In genomic region chr2:30224147-30224546, GRCh38 we compare ENCODE assay signal across 13 cellular contexts. TPM values are rescaled to one million over a fixed set of nuclear protein-coding genes. Genes with fewer than 3 reads are reported as not detected.
DNase-seq lines count a peak whose midpoint lies in the region; ATAC-seq, FAIRE-seq and TF ChIP-seq lines count a peak whose summit lies in the region.
"Had no signal": no experiment of that assay in that cellular context is flagged by ENCODE, and none has a peak within 500 bp of the region (broad histone marks: within the 10 kb centered on the region; RNA-seq: fewer than 3 reads in every experiment).

No MANE protein-coding gene starts in this region.

- no peak overlapping the region for H2AK9ac ChIP-seq in IMR-90 (replicated peaks; ENCODE audit: low read depth, low read length, poor library complexity)

- peak overlapping the region; percentile 17; the same call in 1 of the 2 replicates for H2BK120ac ChIP-seq in IMR-90 (ENCODE audit: low read depth, low read length)

- TF ChIP-seq CTCF in IMR-90 (conservative IDR thresholded peaks at IDR 0.05; ENCODE audit: low read depth, low read length) (no peak), GM12878 (IDR thresholded peaks at IDR 0.05 in 2 of 3, conservative IDR thresholded peaks at IDR 0.05 in 1 of 3; ENCODE audit: control insufficient read depth in 2 of 3, extremely low read depth in 1 of 3, insufficient read depth in 1 of 3, low read depth in 3 of 3, low read length in 3 of 3) (no peak)

- no peak for ATAC-seq in CD4-positive, CD25-positive, alpha-beta regulatory T cell (ENCODE audit: low read depth in 2 of 2)
- ATAC-seq in IMR-90 (ENCODE audit: low read depth) (no peak), GM12878 (peak; percentile 11), naive B cell (ENCODE audit: low read depth in 2 of 2) (peak; percentile 44 to 60), HG02885 (IDR thresholded peaks at IDR 0.05; ENCODE audit: poor library complexity, unreplicated experiment) (no peak)

- RAD21 ChIA-PET in GM12878 (lab: Charles Lee; ENCODE audit: unreplicated experiment), result interaction anchor here (0.9 to 18.4 kb wide), 10 partner anchors 7 to 251 kb away, joined by 3 to 322 read pairs (median 13); partner anchors contain the start of gene LBH

- peaks cover 5 to 6% of the 10 kb centered on the region in 2 experiments; a peak in 3 of 4 replicates for H3K79me1 ChIP-seq in IMR-90 (ENCODE audit: low read depth in 1 of 2, low read length in 2 of 2)

- H3K36me3 ChIP-seq in CD4-positive, CD25-positive, alpha-beta regulatory T cell (ENCODE audit: control insufficient read depth, insufficient read depth, low read length), result no peaks in the 10 kb centered on the region
- H3K36me3 ChIP-seq in IMR-90 (ENCODE audit: control insufficient read depth, insufficient read depth, low read length) (no peaks in the 10 kb centered on the region), GM12878 (ENCODE audit: control insufficient read depth in 2 of 2, insufficient read depth in 2 of 2, low read length in 1 of 2) (no peaks in the 10 kb centered on the region)

- H2BK15ac ChIP-seq in IMR-90 (ENCODE audit: low read depth, low read length), result no peak overlapping the region

- no peaks in the 10 kb centered on the region for H3K9me3 ChIP-seq in CD4-positive, CD25-positive, alpha-beta regulatory T cell (ENCODE audit: control insufficient read depth in 2 of 2, low read length in 2 of 2)
- H3K9me3 ChIP-seq in IMR-90 (ENCODE audit: control insufficient read depth, insufficient read depth, low read length) (no peaks in the 10 kb centered on the region), GM12878 (replicated peaks; ENCODE audit: control insufficient read depth, insufficient read depth, low read length) (no peaks in the 10 kb centered on the region)
- H3K9me3 ChIP-seq: Caco-2 had no signal

- POLR2A ChIA-PET in IMR-90 (lab: Charles Lee; ENCODE audit: unreplicated experiment), result no interaction called here
- POLR2A ChIA-PET in GM12878 (lab: Charles Lee), result interaction anchor here (0.5 to 4.5 kb wide), 9 partner anchors 9 to 112 kb away, joined by 3 to 36 read pairs (median 4); partner anchors contain the start of gene YPEL5

- H3K18ac ChIP-seq in IMR-90 (ENCODE audit: low read depth, low read length), result no peak overlapping the region

- H3K27ac Mint-ChIP-seq in CD4-positive, CD25-positive, alpha-beta regulatory T cell, result peak overlapping the region; percentile 99 to 100 (median 100)
- H3K27ac Mint-ChIP-seq in naive B cell, result peak overlapping the region; percentile 99 to 100 (median 99)

- no peak overlapping the region for H2BK20ac ChIP-seq in IMR-90 (ENCODE audit: low read depth, low read length)

- no peak overlapping the region for H2BK5ac ChIP-seq in IMR-90 (ENCODE audit: low read depth, low read length, poor library complexity, severe bottlenecking)

- TF ChIP-seq POLR2A in IMR-90 (IDR thresholded peaks at IDR 0.05; ENCODE audit: low read depth, low read length) (no peak), GM12878 (IDR thresholded peaks at IDR 0.05; ENCODE audit: low read depth, low read length) (no peak)

- intact Hi-C loops in IMR-90 (cut with micrococcal nuclease) (no loop called here), GM12878 (cut with micrococcal nuclease; ENCODE audit: unreplicated experiment) (no loop called here)

- peak overlapping the region; percentile 17 for H3K4me3 ChIP-seq in CD4-positive, CD25-positive, alpha-beta regulatory T cell (ENCODE audit: low read depth, low read length)
- H3K4me3 ChIP-seq in IMR-90 (ENCODE audit: insufficient read depth, low read depth, low read length) (no peak overlapping the region), GM12878 (no peak overlapping the region)

- peaks cover 19 to 75% (median 47%) of the 10 kb centered on the region in 4 donors for H3K4me1 Mint-ChIP-seq in CD4-positive, CD25-positive, alpha-beta regulatory T cell
- peaks cover 50 to 61% (median 54%) of the 10 kb centered on the region in 3 donors for H3K4me1 Mint-ChIP-seq in naive B cell

- CTCF ChIA-PET in IMR-90 (lab: Yijun Ruan, JAX) (interaction anchor here (3.1 kb wide), 1 partner anchor 16 kb away, joined by 9 read pairs; no protein-coding TSS in a partner anchor), GM12878 (lab: Yijun Ruan, JAX) (interaction anchor here (1.1 to 9.2 kb wide), 8 partner anchors 10 to 488 kb away, joined by 3 to 207 read pairs (median 6); no protein-coding TSS in a partner anchor)

- no peak overlapping the region for H3K56ac ChIP-seq in IMR-90 (ENCODE audit: extremely low read depth, insufficient read depth, low read length)

- no peak overlapping the region for H3K9ac ChIP-seq in IMR-90 (ENCODE audit: low read depth, low read length)
- peak overlapping the region; percentile 2; the same call in 1 of the 2 replicates for H3K9ac ChIP-seq in GM12878 (ENCODE audit: control insufficient read depth, insufficient read depth, low read length)

- DNase-seq in CD4-positive, CD25-positive, alpha-beta regulatory T cell, result no peak
- DNase-seq in IMR-90 (no peak), GM12878 (ENCODE audit: low read depth, low spot score) (no peak), naive B cell (no peak), SKM-1 treated with dmso at 0.1 percent for 144 hours (lab: John Stamatoyannopoulos, UW; ENCODE audit: unreplicated experiment) (no peak), CD1c-positive myeloid dendritic cell (ENCODE audit: extremely low spot score) (no peak)
- DNase-seq in stimulated activated CD4-positive, alpha-beta T cell treated with anti-CD3 and anti-CD28 coated beads, Interleukin-4, amount 100 ng/mL, for 1 hour, result no peak
- DNase-seq: Caco-2, NCI-H446 treated with DMSO at 0.1 percent for 48 hours, occipital lobe had no signal

- no peaks in the 10 kb centered on the region for H3K9me3 Mint-ChIP-seq in CD4-positive, CD25-positive, alpha-beta regulatory T cell
- H3K9me3 Mint-ChIP-seq in naive B cell, result no peaks in the 10 kb centered on the region

- peak overlapping the region; percentile 91 for H3K27ac ChIP-seq in CD4-positive, CD25-positive, alpha-beta regulatory T cell (ENCODE audit: insufficient read depth, low read length, poor library complexity, severe bottlenecking)
- H3K27ac ChIP-seq in IMR-90 (ENCODE audit: insufficient read depth, low read length), result no peak overlapping the region
- H3K27ac ChIP-seq in GM12878 (ENCODE audit: control insufficient read depth, insufficient read depth), result peak overlapping the region; percentile 95

- H3K4ac ChIP-seq in IMR-90 (ENCODE audit: low read depth, low read length), result peak overlapping the region; percentile 34; the same call in 1 of the 2 replicates

- H4K8ac ChIP-seq in IMR-90 (ENCODE audit: low read depth in 2 of 2, low read length in 2 of 2), result no peak overlapping the region

- peak overlapping the region; percentile 16 to 98 (median 86) for H3K4me3 Mint-ChIP-seq in CD4-positive, CD25-positive, alpha-beta regulatory T cell
- peak overlapping the region; percentile 82 to 99 (median 96) for H3K4me3 Mint-ChIP-seq in naive B cell

- no peaks in the 10 kb centered on the region for H4K20me1 ChIP-seq in IMR-90 (ENCODE audit: insufficient read depth, low read length)
- H4K20me1 ChIP-seq in GM12878 (ENCODE audit: control insufficient read depth, insufficient read depth), result no peaks in the 10 kb centered on the region

- H3K14ac ChIP-seq in IMR-90 (replicated peaks; ENCODE audit: low read depth, low read length), result no peak overlapping the region

- no peak for TF ChIP-seq EP300 in GM12878 (IDR thresholded peaks at IDR 0.05; ENCODE audit: borderline replicate concordance in 1 of 2, control insufficient read depth in 1 of 2, low read depth in 2 of 2, low read length in 2 of 2)

- H3K79me2 ChIP-seq in GM12878 (ENCODE audit: control insufficient read depth, insufficient read depth, low read length), result no peaks in the 10 kb centered on the region

- in situ Hi-C loops in IMR-90 (cut with MboI; ENCODE audit: low sequenced_read_pairs) (loop anchor here (25.0 kb wide), 1 partner anchor 638 kb away; no protein-coding TSS in a partner anchor), GM12878 (cut with MboI) (no loop called here)

- BruUV-seq in IMR-90 (replicated peaks; lab: Mats Ljungman, UMichigan) (no TSS peak), GM12878 (replicated peaks; lab: Mats Ljungman, UMichigan) (no TSS peak)

- H3K36me3 Mint-ChIP-seq in CD4-positive, CD25-positive, alpha-beta regulatory T cell, result no peaks in the 10 kb centered on the region
- no peaks in the 10 kb centered on the region for H3K36me3 Mint-ChIP-seq in naive B cell

- peaks cover 61% of the 10 kb centered on the region for H3K4me1 ChIP-seq in CD4-positive, CD25-positive, alpha-beta regulatory T cell (ENCODE audit: control insufficient read depth, insufficient read depth, low read length, poor library complexity, severe bottlenecking)
- H3K4me1 ChIP-seq in IMR-90 (ENCODE audit: control insufficient read depth, insufficient read depth, low read length) (peaks cover 11% of the 10 kb centered on the region), GM12878 (ENCODE audit: control insufficient read depth, insufficient read depth, low read length) (peaks cover 45% of the 10 kb centered on the region)

- H2AFZ ChIP-seq in IMR-90 (replicated peaks; ENCODE audit: low read length, poor library complexity), result no peak overlapping the region
- no peak overlapping the region; the same call in 1 of the 2 replicates for H2AFZ ChIP-seq in GM12878 (ENCODE audit: control insufficient read depth, low read depth, low read length)

- H2AK5ac ChIP-seq in IMR-90 (ENCODE audit: low read depth, low read length), result no peak overlapping the region

- 0 out of 2 replicates have a peak overlapping the region, but pooled peaks have one; percentile 3 for H4K91ac ChIP-seq in IMR-90 (ENCODE audit: insufficient read depth, low read depth, low read length)

- FAIRE-seq in GM12878 (lab: Jason Lieb, UNC), result no peak
- FAIRE-seq: frontal cortex, RCC 7860 had no signal

- peaks cover 10% of the 10 kb centered on the region for H3K9me1 ChIP-seq in IMR-90 (ENCODE audit: insufficient read depth, low read length)

- TF ChIP-seq RAD21 in IMR-90 (IDR thresholded peaks at IDR 0.05; ENCODE audit: low read length), result no peak
- TF ChIP-seq RAD21 in GM12878 (IDR thresholded peaks at IDR 0.05; ENCODE audit: insufficient read depth, low read depth, low read length), result no peak

- H4K5ac ChIP-seq in IMR-90 (ENCODE audit: low read depth, low read length), result no peak overlapping the region

- dilution Hi-C loops in IMR-90 (cut with HindIII; ENCODE audit: low sequenced_read_pairs, unreplicated experiment), result no loop called here

- SMC1A ChIA-PET in GM12878 (lab: Charles Lee; ENCODE audit: uncharacterized antibody, unreplicated experiment), result interaction anchor here (1.1 to 25.4 kb wide), 9 partner anchors 12 to 487 kb away, joined by 3 to 444 read pairs (median 26); partner anchors contain the start of gene LBH

- no peak overlapping the region for H3K23ac ChIP-seq in IMR-90 (ENCODE audit: low read depth, low read length)

- H3K27me3 Mint-ChIP-seq in CD4-positive, CD25-positive, alpha-beta regulatory T cell, result no peaks in the 10 kb centered on the region
- no peaks in the 10 kb centered on the region for H3K27me3 Mint-ChIP-seq in naive B cell

- no peak overlapping the region for H3K4me2 ChIP-seq in IMR-90 (ENCODE audit: low read depth, low read length)
- H3K4me2 ChIP-seq in GM12878 (ENCODE audit: control insufficient read depth, insufficient read depth), result peak overlapping the region; percentile 98

- H3K27me3 ChIP-seq in CD4-positive, CD25-positive, alpha-beta regulatory T cell (ENCODE audit: control insufficient read depth, insufficient read depth, low read length), result no peaks in the 10 kb centered on the region
- H3K27me3 ChIP-seq in IMR-90 (ENCODE audit: control insufficient read depth, insufficient read depth, low read length) (no peaks in the 10 kb centered on the region; the same call in 1 of the 2 replicates), GM12878 (replicated peaks in 1 of 2; ENCODE audit: control insufficient read depth in 2 of 2, insufficient read depth in 2 of 2, low read length in 1 of 2) (no peaks in the 10 kb centered on the region)

RNA-seq across cellular contexts. Expression of gene LBH, which starts 7.2 kb away (rescaled TPM):
- 215 TPM for total RNA-seq in CD4-positive, CD25-positive, alpha-beta regulatory T cell
- polyA plus RNA-seq in CD4-positive, CD25-positive, alpha-beta regulatory T cell, result 100 to 1,000 TPM; 225 to 299 (median 250) TPM
- total RNA-seq in IMR-90 (2012; rRNA removed) (155 and 158 TPM in 2 replicates), GM12878 (2014; rRNA removed) (75.9 and 78.2 TPM in 2 replicates), GM12878 (2014; rRNA removed; fragmentation: Illumina TruSeq; extraction: Trizol) (31.7 and 34.8 TPM in 2 replicates), GM12878 (2021) (45.5 and 48.5 TPM in 2 replicates)
- polyA plus RNA-seq in IMR-90 (2012; rRNA removed) (163 and 202 TPM in 2 replicates), GM12878 (2011; rRNA removed) (122 and 133 TPM in 2 replicates), GM12878 (2014; fragmentation: Illumina TruSeq; extraction: Trizol) (35.3 and 36.6 TPM in 2 replicates), GM12878 (2014; fragmentation: Nextera tagmentation; extraction: Ambion mirVana) (10 to 100 TPM in 1 of 2 experiments, 1 to 10 TPM in 1; 9.3 to 26.5 TPM), GM12878 (2014; rRNA removed) (55.9 and 79.2 TPM in 2 replicates), GM12878 (2016; fragmentation: Nextera tagmentation; extraction: Ambion mirVana) (10 to 100 TPM; 11.1 to 11.9 TPM), naive B cell (ENCODE audit: low read depth in 6 of 6) (100 to 1,000 TPM; 191 to 297 (median 221) TPM)
- polyA plus RNA-seq in IMR-90 (2012; cell fraction: cytosol; rRNA removed), result 108 and 247 TPM in 2 replicates
- 92.9 and 150 TPM in 2 replicates for polyA plus RNA-seq in IMR-90 (2012; cell fraction: nucleus; rRNA removed; ENCODE audit: low replicate concordance)
- total RNA-seq in GM12878 (2013; cell fraction: nucleolus; rRNA removed), result 56.4 and 60.7 TPM in 2 replicates
- polyA plus RNA-seq in GM12878 (2011; ENCODE audit: low read depth), result 22.4 TPM
- polyA plus RNA-seq in GM12878 (2011; cell fraction: cytosol; rRNA removed), result 167 and 195 TPM in 2 replicates
- polyA plus RNA-seq in GM12878 (2011; cell fraction: nucleus; rRNA removed), result 61.3 and 63.9 TPM in 2 replicates
- 33.1 and 35.0 TPM in 2 replicates for polyA plus RNA-seq in GM12878 (2012)
- polyA minus RNA-seq in GM12878 (2011; rRNA and poly(A)+ RNA removed), result 166 and 214 TPM in 2 replicates
- polyA minus RNA-seq in GM12878 (2011; cell fraction: cytosol; rRNA and poly(A)+ RNA removed), result 58.0 and 63.5 TPM in 2 replicates
- polyA minus RNA-seq in GM12878 (2011; cell fraction: nucleus; rRNA and poly(A)+ RNA removed), result 125 and 186 TPM in 2 replicates

Comparison
In these comparisons a context has a peak if more than half of its experiments do, and no peak if none do; other contexts are left out.
1. ATAC-seq: peak in GM12878 (single experiment) and naive B cell (2 of 2); none in CD4-positive, CD25-positive, alpha-beta regulatory T cell (0 of 2), IMR-90 (single experiment) and HG02885 (single experiment).